In the genomic region with DNA sequence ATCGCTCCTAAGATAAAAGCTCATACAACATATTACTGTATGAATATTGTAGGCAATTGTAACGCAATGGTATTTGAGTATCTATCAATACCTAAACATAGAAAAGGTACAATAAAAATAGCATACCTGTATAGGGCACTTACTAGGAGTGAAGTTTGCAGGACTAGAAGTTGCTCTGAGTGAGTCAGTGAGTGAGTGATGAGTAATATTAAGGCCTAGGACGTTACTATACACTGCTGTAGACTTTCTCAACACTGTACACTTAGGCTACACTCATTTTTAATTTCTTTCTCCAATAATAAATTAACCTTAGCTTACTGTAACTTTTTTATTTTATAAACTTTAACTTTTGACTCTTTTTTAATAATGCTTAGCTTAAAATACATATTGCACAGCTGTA, we compare ENCODE assay signal across 19 cellular contexts.
A peak's percentile ranks its signal among the peaks of the same experiment; 100 is the strongest.
DNase-seq lines count a peak whose midpoint lies in the region; ATAC-seq, FAIRE-seq and TF ChIP-seq lines count a peak whose summit lies in the region.
"Had no signal": no experiment of that assay in that cellular context is flagged by ENCODE, and none has a peak within 500 bp of the region (broad histone marks: within the 10 kb centered on the region; RNA-seq: fewer than 3 reads in every experiment).

No MANE protein-coding gene starts in this region.

- H3K27ac ChIP-seq in PC-3 (ENCODE audit: low read length) (no peak overlapping the region), adrenal gland (no peak overlapping the region)
- H3K27ac ChIP-seq: BLaER1, GM23248 had no signal

- BruUV-seq in PC-3 (replicated peaks; lab: Mats Ljungman, UMichigan) (no TSS peak), Caco-2 (replicated peaks; lab: Mats Ljungman, UMichigan) (no TSS peak)

- H3K4me2 ChIP-seq in PC-3 (ENCODE audit: low read length): no peak overlapping the region
- H3K4me2 ChIP-seq: BLaER1 had no signal

- TF ChIP-seq CTCF in PC-3 (conservative IDR thresholded peaks at IDR 0.05; ENCODE audit: low read depth, low read length): no peak
- no peak for TF ChIP-seq CTCF in bronchial epithelial cell (IDR thresholded peaks at IDR 0.05; ENCODE audit: insufficient read depth, low read length, severe bottlenecking)
- no peak for TF ChIP-seq CTCF in adrenal gland (IDR thresholded peaks at IDR 0.05)
- no peak for TF ChIP-seq CTCF in Caco-2 (IDR thresholded peaks at IDR 0.05; ENCODE audit: insufficient read depth in 1 of 2, low read depth in 1 of 2, low read length in 1 of 2, severe bottlenecking in 1 of 2, unreplicated experiment in 1 of 2)

- FAIRE-seq in bronchial epithelial cell (lab: Jason Lieb, UNC) (no peak), frontal cortex (lab: Jason Lieb, UNC) (peak; percentile 15)
- FAIRE-seq: G401.6, GM12891, GM19239 had no signal

- no peak overlapping the region for H2AFZ ChIP-seq in PC-3 (ENCODE audit: low read length)
- H2AFZ ChIP-seq: GM23248 had no signal

- no peaks in the 10 kb centered on the region for H3F3A ChIP-seq in PC-3 (ENCODE audit: low read length, unreplicated experiment)

- DNase-seq in ELR (ENCODE audit: low read depth) (peak; percentile 46), PC-3 (peak; percentile 36), bronchial epithelial cell (ENCODE audit: low read depth) (peak; percentile 31), frontal cortex (ENCODE audit: low spot score in 2 of 2) (no peak), adrenal gland (no peak), Caco-2 (no peak)
- DNase-seq in activated naive CD4-positive, alpha-beta T cell treated with Interleukin-2 at 50 U/mL for 16 hours: no peak
- DNase-seq: 8988T; Calu3; CD4-positive, alpha-beta memory T cell; DMS79 treated with DMSO at 0.1 percent for 48 hours; GM23248 had no signal

- H3K27me3 Mint-ChIP-seq in Caco-2 (ENCODE audit: insufficient read depth, unreplicated experiment): no peaks in the 10 kb centered on the region

- no peaks in the 10 kb centered on the region for H3K36me3 ChIP-seq in PC-3 (ENCODE audit: low read depth, low read length)
- H3K36me3 ChIP-seq in bronchial epithelial cell (ENCODE audit: control insufficient read depth, insufficient read depth, low read length): no peaks in the 10 kb centered on the region
- no peaks in the 10 kb centered on the region for H3K36me3 ChIP-seq in adrenal gland (replicated peaks in 1 of 2)
- no peaks in the 10 kb centered on the region for H3K36me3 ChIP-seq in Caco-2 (ENCODE audit: control insufficient read depth, insufficient read depth, low read length)
- H3K36me3 ChIP-seq: BLaER1, HAP-1 had no signal

- H4K20me1 ChIP-seq in PC-3 (ENCODE audit: low read length): no peaks in the 10 kb centered on the region
- H4K20me1 ChIP-seq: BLaER1 had no signal

- no peak for TF ChIP-seq POLR2A in adrenal gland (IDR thresholded peaks at IDR 0.05)

- no peak overlapping the region for H3K9ac ChIP-seq in PC-3 (ENCODE audit: low read length)
- H3K9ac ChIP-seq: BLaER1, GM23248 had no signal

- POLR2A ChIA-PET in PC-3 (lab: Charles Lee; ENCODE audit: unreplicated experiment) (no interaction called here), Caco-2 (lab: Charles Lee) (no interaction called here)

- CTCF ChIA-PET in PC-3 (lab: Charles Lee) (no interaction called here), Caco-2 (lab: Charles Lee) (no interaction called here)

- no peaks in the 10 kb centered on the region for H3K9me2 ChIP-seq in PC-3 (replicated peaks; ENCODE audit: low read length)

- intact Hi-C loops in PC-3 (cut with micrococcal nuclease) (no loop called here), adrenal gland (cut with DNase I) (no loop called here), Caco-2 (cut with micrococcal nuclease; ENCODE audit: unreplicated experiment) (no loop called here)

- H3K9me3 ChIP-seq in PC-3 (ENCODE audit: low read length): no peaks in the 10 kb centered on the region
- H3K9me3 ChIP-seq in adrenal gland (replicated peaks in 1 of 3): no peaks in the 10 kb centered on the region
- no peaks in the 10 kb centered on the region for H3K9me3 ChIP-seq in Caco-2
- H3K9me3 ChIP-seq: BLaER1, HAP-1 had no signal

- 79 to 87% (median 82%) methylated on average over 3 of the region's 3 CpGs for WGBS in adrenal gland, 4 donors

- H3K4me3 ChIP-seq in PC-3 (ENCODE audit: low read length): no peak overlapping the region
- no peak overlapping the region for H3K4me3 ChIP-seq in bronchial epithelial cell (ENCODE audit: low read depth, low read length)
- no peak overlapping the region for H3K4me3 ChIP-seq in adrenal gland
- H3K4me3 ChIP-seq in Caco-2 (ENCODE audit: low read depth, low read length): no peak overlapping the region
- H3K4me3 ChIP-seq: BLaER1, GM23248, HAP-1 had no signal

- peak; percentile 94 for ATAC-seq in PC-3
- no peak for ATAC-seq in HG03439 (IDR thresholded peaks at IDR 0.05; ENCODE audit: unreplicated experiment)

- H3K4me1 Mint-ChIP-seq in Caco-2 (ENCODE audit: low read depth, unreplicated experiment): no peaks in the 10 kb centered on the region
- H3K4me1 Mint-ChIP-seq: CD14-positive monocyte; CD4-positive, alpha-beta memory T cell had no signal

- no peaks in the 10 kb centered on the region for H3K27me3 ChIP-seq in PC-3 (ENCODE audit: low read length)
- no peaks in the 10 kb centered on the region for H3K27me3 ChIP-seq in bronchial epithelial cell (ENCODE audit: control insufficient read depth, insufficient read depth, low read length)
- no peaks in the 10 kb centered on the region for H3K27me3 ChIP-seq in adrenal gland
- H3K27me3 ChIP-seq in Caco-2 (replicated peaks; ENCODE audit: control insufficient read depth, insufficient read depth, low read length): no peaks in the 10 kb centered on the region
- H3K27me3 ChIP-seq: BLaER1 had no signal

- H3K4me3 Mint-ChIP-seq in Caco-2 (ENCODE audit: unreplicated experiment): no peak overlapping the region
- H3K4me3 Mint-ChIP-seq: CD14-positive monocyte; CD4-positive, alpha-beta memory T cell had no signal

- H3K4me1 ChIP-seq in PC-3 (ENCODE audit: insufficient read depth, low read length) (no peaks in the 10 kb centered on the region), adrenal gland (replicated peaks in 1 of 2) (no peaks in the 10 kb centered on the region), Caco-2 (no peaks in the 10 kb centered on the region)
- H3K4me1 ChIP-seq: BLaER1, HAP-1 had no signal

- H3K27ac Mint-ChIP-seq in Caco-2 (ENCODE audit: unreplicated experiment): no peak overlapping the region
- H3K27ac Mint-ChIP-seq: CD14-positive monocyte; CD4-positive, alpha-beta memory T cell had no signal

- H3K9me3 Mint-ChIP-seq in Caco-2 (ENCODE audit: unreplicated experiment): no peaks in the 10 kb centered on the region

- H3K36me3 Mint-ChIP-seq in Caco-2 (ENCODE audit: insufficient read depth, unreplicated experiment): no peaks in the 10 kb centered on the region
- H3K36me3 Mint-ChIP-seq: CD14-positive monocyte; CD4-positive, alpha-beta memory T cell had no signal

- no peaks in the 10 kb centered on the region for H3K79me2 ChIP-seq in PC-3 (ENCODE audit: low read length)

Comparison
In these comparisons a context has a peak if more than half of its experiments do, and no peak if none do; other contexts are left out.
1. DNase-seq: peak in ELR (single experiment), PC-3 (single experiment) and bronchial epithelial cell (single experiment); none in frontal cortex (0 of 2), activated naive CD4-positive, alpha-beta T cell treated with Interleukin-2 at 50 U/mL for 16 hours (single experiment), adrenal gland (0 of 7) and Caco-2 (0 of 2).